Comparison of ENCODE assay signal across 25 cellular contexts in the genomic region with DNA sequence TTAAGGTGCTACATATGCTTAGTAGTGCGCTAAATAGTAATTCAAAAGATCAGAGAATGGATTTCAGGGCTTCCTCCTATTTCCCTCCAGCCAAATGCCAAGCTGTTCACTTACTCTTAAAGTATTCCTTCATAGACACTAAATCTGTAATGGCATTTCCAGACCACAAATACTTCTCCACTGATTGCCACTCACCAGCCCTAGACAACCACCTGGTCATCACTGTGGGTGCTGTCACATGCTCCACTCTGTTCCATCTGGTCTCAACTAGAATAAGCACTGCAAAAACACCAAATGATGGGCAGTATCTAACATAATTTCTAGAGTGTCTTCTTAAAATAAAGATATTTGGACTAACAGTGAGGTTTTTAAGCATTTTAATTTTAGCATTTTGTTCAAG.
"Had no signal": no experiment of that assay in that cellular context is flagged by ENCODE, and none has a peak within 500 bp of the region (broad histone marks: within the 10 kb centered on the region; RNA-seq: fewer than 3 reads in every experiment).

No MANE protein-coding gene starts in this region.

- ATAC-seq: naive thymus-derived CD4-positive, alpha-beta T cell; natural killer cell treated with Interleukin-12 subunit alpha and Interleukin-12 subunit beta and Interleukin-15 and Interleukin-18, amount 100 ng/mL, for 72 hours; right lobe of liver; stimulated activated naive B cell treated with anti-CD40 and anti-IgM and Interleukin-4, amounts not matched to agents 10 μg/mL and 1 μg/mL and 100 μg/mL, for 72 hours; stimulated activated naive CD8-positive, alpha-beta T cell treated with anti-CD3 and anti-CD28 coated beads, Interleukin-15, Interleukin-2, amounts not matched to agents 100 U/mL and 50 U/mL, for 24 hours; upper lobe of right lung had no signal

- H3K36me3 ChIP-seq: left ventricle myocardium inferior, ovary, right atrium auricular region, right lobe of liver, suprapubic skin, thoracic aorta, tibial artery, upper lobe of right lung had no signal

- H3K27ac ChIP-seq: left ventricle myocardium inferior, ovary, right atrium auricular region, right lobe of liver, skin epidermis, suprapubic skin, thoracic aorta, tibial artery, upper lobe of right lung had no signal

- H3K9me3 ChIP-seq: ovary, right atrium auricular region, right lobe of liver, suprapubic skin, thoracic aorta, tibial artery, upper lobe of right lung had no signal

- H3K4me1 Mint-ChIP-seq: immature natural killer cell; mesothelial cell of epicardium; naive thymus-derived CD4-positive, alpha-beta T cell; stimulated activated naive B cell treated with anti-CD40 and anti-IgM and Interleukin-4, amounts not matched to agents 10 μg/mL and 1 μg/mL and 100 μg/mL, for 72 hours had no signal

- H3K4me3 ChIP-seq: left ventricle myocardium inferior, lung, ovary, right atrium auricular region, right lobe of liver, skin epidermis, suprapubic skin, thoracic aorta, tibial artery, upper lobe of right lung had no signal

- H3K36me3 Mint-ChIP-seq: immature natural killer cell; mesothelial cell of epicardium; naive thymus-derived CD4-positive, alpha-beta T cell; stimulated activated naive B cell treated with anti-CD40 and anti-IgM and Interleukin-4, amounts not matched to agents 10 μg/mL and 1 μg/mL and 100 μg/mL, for 72 hours had no signal

- H3K27me3 ChIP-seq: ovary, right atrium auricular region, right lobe of liver, suprapubic skin, tibial artery, upper lobe of right lung had no signal

- H3K27me3 Mint-ChIP-seq: naive thymus-derived CD4-positive, alpha-beta T cell; natural killer cell treated with Interleukin-12 subunit alpha and Interleukin-12 subunit beta and Interleukin-15 and Interleukin-18, amount 100 ng/mL, for 72 hours; progenitor cell of endocrine pancreas; stimulated activated naive B cell treated with anti-CD40 and anti-IgM and Interleukin-4, amounts not matched to agents 10 μg/mL and 1 μg/mL and 100 μg/mL, for 72 hours had no signal

- H3K9me3 Mint-ChIP-seq: mesothelial cell of epicardium had no signal

- H3K4me3 Mint-ChIP-seq: immature natural killer cell; mesothelial cell of epicardium; naive thymus-derived CD4-positive, alpha-beta T cell; natural killer cell treated with Interleukin-12 subunit alpha and Interleukin-12 subunit beta and Interleukin-15 and Interleukin-18, amount 100 ng/mL, for 72 hours; stimulated activated naive B cell treated with anti-CD40 and anti-IgM and Interleukin-4, amounts not matched to agents 10 μg/mL and 1 μg/mL and 100 μg/mL, for 72 hours had no signal

- DNase-seq: hypothalamus; immature natural killer cell; kidney; left ventricle myocardium inferior; mesendoderm; naive thymus-derived CD4-positive, alpha-beta T cell; ovary; right lobe of liver; stimulated activated CD4-positive, alpha-beta T cell treated with anti-CD3 and anti-CD28 coated beads, Interleukin-12 subunit alpha, Interleukin-12 subunit beta, amount 100 ng/mL, for 4 hours; stimulated activated CD4-positive, alpha-beta T cell treated with anti-CD3 and anti-CD28 coated beads, Interleukin-15, amount 100 ng/mL, for 24 hours; stimulated activated CD4-positive, alpha-beta T cell treated with anti-CD3 and anti-CD28 coated beads, Interleukin-2, amount 100 ng/mL, for 24 hours; stimulated activated CD4-positive, alpha-beta T cell treated with anti-CD3 and anti-CD28 coated beads, Interleukin-4, amount 100 ng/mL, for 1 hour; stimulated activated naive B cell treated with anti-CD40 and anti-IgM and Interleukin-4, amounts not matched to agents 10 μg/mL and 1 μg/mL and 100 μg/mL, for 72 hours; stimulated activated naive CD8-positive, alpha-beta T cell treated with anti-CD3 and anti-CD28 coated beads, Interleukin-15, Interleukin-2, amounts not matched to agents 100 U/mL and 50 U/mL, for 24 hours; tibial artery; trophoblast cell; upper lobe of right lung had no signal

- H3K27ac Mint-ChIP-seq: immature natural killer cell; mesothelial cell of epicardium; naive thymus-derived CD4-positive, alpha-beta T cell; natural killer cell treated with Interleukin-12 subunit alpha and Interleukin-12 subunit beta and Interleukin-15 and Interleukin-18, amount 100 ng/mL, for 72 hours; progenitor cell of endocrine pancreas; stimulated activated naive B cell treated with anti-CD40 and anti-IgM and Interleukin-4, amounts not matched to agents 10 μg/mL and 1 μg/mL and 100 μg/mL, for 72 hours had no signal

- H3K4me1 ChIP-seq: left ventricle myocardium inferior, right atrium auricular region, right lobe of liver, suprapubic skin, tibial artery, upper lobe of right lung had no signal
